Comparison of ENCODE assay signal across 14 cellular contexts in the genomic region with DNA sequence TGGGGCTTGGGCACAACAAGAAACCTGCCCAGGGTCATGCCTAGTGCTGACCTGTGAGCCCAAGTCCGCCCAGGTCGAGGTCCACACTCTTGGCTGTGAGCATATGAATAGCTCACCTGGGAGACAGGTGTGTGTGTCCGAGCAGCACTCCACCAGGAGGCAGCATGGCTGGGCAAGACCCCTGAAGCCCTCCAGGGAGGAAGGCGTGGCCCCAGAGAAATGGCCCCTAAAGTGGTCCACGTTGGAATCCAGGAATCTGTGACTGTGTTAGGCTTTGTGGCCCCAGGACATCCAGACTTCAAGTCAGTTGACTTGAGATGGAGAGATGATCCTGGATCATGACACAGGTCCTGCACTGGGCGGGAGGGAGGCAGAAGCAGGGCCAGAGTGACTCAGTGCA.
"Had no signal": no experiment of that assay in that cellular context is flagged by ENCODE, and none has a peak within 500 bp of the region (broad histone marks: within the 10 kb centered on the region; RNA-seq: fewer than 3 reads in every experiment).

No MANE protein-coding gene starts in this region.

- H3K9me3 ChIP-seq: colonic mucosa, esophagus squamous epithelium, ovary had no signal

- DNase-seq: activated CD4-positive, alpha-beta T cell treated with anti-CD3 and anti-CD28 coated beads, Interleukin-2, amount 10 ng/mL, durations not matched to agents 24 days and 14 days; activated CD4-positive, CD25-positive, alpha-beta regulatory T cell; activated gamma-delta T cell; activated T-cell treated with anti-CD3 and anti-CD28 coated beads, Interleukin-2, amount 50 U/mL, for 1 hour; amniotic stem cell; caudate nucleus; colonic mucosa; esophagus squamous epithelium; hypothalamus; ovary; stimulated activated CD4-positive, alpha-beta T cell treated with anti-CD3 and anti-CD28 coated beads, Interleukin-4, amount 100 ng/mL, for 1 hour; stimulated activated naive CD4-positive, alpha-beta T cell treated with Interleukin-2 at 50 U/mL for 16 hours; substantia nigra; SW 1271 had no signal

- H3K4me3 ChIP-seq: colonic mucosa, esophagus squamous epithelium, ovary had no signal

- H3K27ac ChIP-seq: colonic mucosa, esophagus squamous epithelium, ovary had no signal

- H3K27me3 ChIP-seq: colonic mucosa, ovary had no signal

- H3K36me3 ChIP-seq: colonic mucosa, esophagus squamous epithelium, ovary had no signal

- H3K4me1 ChIP-seq: colonic mucosa, esophagus squamous epithelium had no signal
